8 cellular contexts compared by ENCODE assay signal in genomic region chr7:38349869-38350583, GRCh38.
DNase-seq lines count a peak whose midpoint lies in the region; ATAC-seq and TF ChIP-seq lines count a peak whose summit lies in the region.
"Not testable (repeated sequence)": the region's sequence is repeated elsewhere in the genome, so short reads cannot be mapped to it uniquely, and the experiment has no call there.

No MANE protein-coding gene starts in this region.

- not testable (repeated sequence) for H3K9me3 ChIP-seq in CD4-positive, CD25-positive, alpha-beta regulatory T cell (ENCODE audit: control insufficient read depth in 2 of 2, low read length in 2 of 2); spleen

- intact Hi-C loops in Right ventricle myocardium inferior (cut with DNase I); spleen (cut with DNase I; ENCODE audit: low total_unique reads): not testable (repeated sequence)

- peaks cover 1 to 53% (median 26%) of the 10 kb centered on the region in 4 donors for H3K4me1 Mint-ChIP-seq in CD4-positive, CD25-positive, alpha-beta regulatory T cell

- not testable (repeated sequence) for H3K36me3 Mint-ChIP-seq in CD4-positive, CD25-positive, alpha-beta regulatory T cell

- peak overlapping the region; percentile 86 for H3K27ac ChIP-seq in CD4-positive, CD25-positive, alpha-beta regulatory T cell (ENCODE audit: insufficient read depth, low read length, poor library complexity, severe bottlenecking)
- H3K27ac ChIP-seq in HL-60 (replicated peaks) (peak overlapping the region; percentile 47), spleen (peak overlapping the region in 7 of 8 donors; percentile 44 to 90 (median 75))

- H3K27me3 Mint-ChIP-seq in CD4-positive, CD25-positive, alpha-beta regulatory T cell: not testable (repeated sequence)

- peak overlapping the region; percentile 71 for H3K4me3 ChIP-seq in CD4-positive, CD25-positive, alpha-beta regulatory T cell (ENCODE audit: low read depth, low read length)
- peak overlapping the region; percentile 40 for H3K4me3 ChIP-seq in HL-60 (replicated peaks; ENCODE audit: insufficient read depth, low read length)
- peak overlapping the region in 4 of 8 donors; percentile 15 to 67 (median 34) for H3K4me3 ChIP-seq in spleen

- peak overlapping the region; percentile 90 to 95 (median 94) for H3K27ac Mint-ChIP-seq in CD4-positive, CD25-positive, alpha-beta regulatory T cell

- H3K4me1 ChIP-seq in CD4-positive, CD25-positive, alpha-beta regulatory T cell (ENCODE audit: control insufficient read depth, insufficient read depth, low read length, poor library complexity, severe bottlenecking): not testable (repeated sequence)
- H3K4me1 ChIP-seq in spleen: peaks cover 0 to 79% (median 18%) of the 10 kb centered on the region in 6 donors

- H3K27me3 ChIP-seq in CD4-positive, CD25-positive, alpha-beta regulatory T cell (ENCODE audit: control insufficient read depth, insufficient read depth, low read length); HL-60 (ENCODE audit: insufficient read depth, poor library complexity, severe bottlenecking); spleen (replicated peaks in 1 of 7): not testable (repeated sequence)

- peak; percentile 56 to 60 for ATAC-seq in CD4-positive, CD25-positive, alpha-beta regulatory T cell (ENCODE audit: low read depth in 2 of 2)
- ATAC-seq in GM18870 (IDR thresholded peaks at IDR 0.05; ENCODE audit: unreplicated experiment): peak; percentile 85
- peak; percentile 84 for ATAC-seq in HG02571 (IDR thresholded peaks at IDR 0.05; ENCODE audit: unreplicated experiment)
- peak; percentile 64 for ATAC-seq in Right ventricle myocardium inferior

- peak overlapping the region; percentile 85 to 91 (median 86) for H3K4me3 Mint-ChIP-seq in CD4-positive, CD25-positive, alpha-beta regulatory T cell

- 19 to 35% (median 22%) methylated on average over 5 to 6 of the region's 6 CpGs for WGBS in spleen, 5 donors

- not testable (repeated sequence) for TF ChIP-seq CTCF in HL-60 (IDR thresholded peaks at IDR 0.05; ENCODE audit: insufficient read depth, low read length)
- TF ChIP-seq CTCF in spleen (IDR thresholded peaks at IDR 0.05 in 8 of 11, conservative IDR thresholded peaks at IDR 0.05 in 3 of 11): peak in 8 of 11 experiments; percentile 21 to 60 (median 38)

- peak in 2 of 3 donors; percentile 53 to 56 for DNase-seq in CD4-positive, CD25-positive, alpha-beta regulatory T cell
- DNase-seq in HL-60 (ENCODE audit: low read depth in 1 of 2, low spot score in 1 of 2) (peak; percentile 49 to 82), SKM-1 treated with dmso at 0.1 percent for 144 hours (lab: John Stamatoyannopoulos, UW; ENCODE audit: unreplicated experiment) (peak; percentile 69), activated gamma-delta T cell treated with Interleukin-2 at 50 U/mL for 16 hours (peak; percentile 53)
- DNase-seq in Right ventricle myocardium inferior (ENCODE audit: missing footprints); spleen: not testable (repeated sequence)

- TF ChIP-seq POLR2A in spleen (IDR thresholded peaks at IDR 0.05): not testable (repeated sequence)

- not testable (repeated sequence) for H3K36me3 ChIP-seq in CD4-positive, CD25-positive, alpha-beta regulatory T cell (ENCODE audit: control insufficient read depth, insufficient read depth, low read length); spleen

- not testable (repeated sequence) for H3K9me3 Mint-ChIP-seq in CD4-positive, CD25-positive, alpha-beta regulatory T cell
